Comparison of ENCODE assay signal across 8 cellular contexts in the genomic region with DNA sequence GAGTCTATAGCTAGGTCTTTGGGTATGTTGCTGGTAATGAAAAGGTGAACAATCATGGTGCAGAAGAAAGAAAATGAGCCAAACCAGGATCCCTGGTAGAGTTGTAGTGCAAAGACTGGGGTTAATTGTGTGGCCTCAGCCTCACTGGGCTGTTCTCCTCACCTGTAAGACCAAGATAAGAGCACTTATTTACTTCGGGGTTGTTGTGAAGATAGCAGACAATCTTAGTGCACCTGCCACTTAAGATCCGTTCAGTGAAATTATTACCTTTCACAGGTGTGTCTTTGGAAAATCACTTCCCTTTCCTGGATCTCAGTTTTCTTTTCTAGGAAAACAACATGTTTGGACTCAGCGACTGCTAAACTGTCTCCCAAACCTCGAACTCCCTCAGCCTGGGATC. TPM values are rescaled to one million over a fixed set of nuclear protein-coding genes. Genes with fewer than 3 reads are reported as not detected.
A peak's percentile ranks its signal among the peaks of the same experiment; 100 is the strongest.
DNase-seq lines count a peak whose midpoint lies in the region; ATAC-seq and TF ChIP-seq lines count a peak whose summit lies in the region.

No MANE protein-coding gene starts in this region.

- ATAC-seq in activated T-helper 17 cell treated with anti-CD3 and anti-CD28 coated beads, Interleukin-2, amount 50 U/mL, for 72 hours (replicated peaks) = no peak
- no peak for ATAC-seq in HG03439 (IDR thresholded peaks at IDR 0.05; ENCODE audit: unreplicated experiment)

- no peak for TF ChIP-seq POLR2A in suprapubic skin (IDR thresholded peaks at IDR 0.05)

- peaks cover 29% of the 10 kb centered on the region for H3K4me1 ChIP-seq in suprapubic skin

- H3K9me3 ChIP-seq in suprapubic skin = no peaks in the 10 kb centered on the region

- DNase-seq in T-helper 2 cell treated with Interferon-gamma antibody and Interleukin-4, amounts not matched to agents 5 μg/mL and 100 μg/mL, for 36 hours (ENCODE audit: low spot score) = no peak
- no peak for DNase-seq in T-helper 2 cell
- DNase-seq in kidney epithelial cell (ENCODE audit: low read depth) = no peak
- no peak for DNase-seq in suprapubic skin (ENCODE audit: low spot score in 2 of 2)
- no peak for DNase-seq in kidney glomerular epithelial cell (lab: John Stamatoyannopoulos, UW)
- DNase-seq in C1 segment of cervical spinal cord (lab: John Stamatoyannopoulos, UW) = no peak

- H3K27me3 ChIP-seq in kidney epithelial cell (ENCODE audit: control insufficient read depth, insufficient read depth, low read length) = no peaks in the 10 kb centered on the region
- no peaks in the 10 kb centered on the region for H3K27me3 ChIP-seq in suprapubic skin

- H3K9me3 Mint-ChIP-seq in T-helper 2 cell treated with Interferon-gamma antibody and Interleukin-4, amounts not matched to agents 5 μg/mL and 100 μg/mL, for 36 hours = no peaks in the 10 kb centered on the region
- H3K9me3 Mint-ChIP-seq in activated T-helper 17 cell treated with anti-CD3 and anti-CD28 coated beads, Interleukin-2, amount 50 U/mL, for 72 hours = no peaks in the 10 kb centered on the region

- no peaks in the 10 kb centered on the region for H3K27me3 Mint-ChIP-seq in T-helper 2 cell treated with Interferon-gamma antibody and Interleukin-4, amounts not matched to agents 5 μg/mL and 100 μg/mL, for 36 hours (ENCODE audit: low read depth)
- H3K27me3 Mint-ChIP-seq in activated T-helper 17 cell treated with anti-CD3 and anti-CD28 coated beads, Interleukin-2, amount 50 U/mL, for 72 hours = no peaks in the 10 kb centered on the region

- 31% methylated on average over 4 of the region's 4 CpGs for WGBS in suprapubic skin

- H3K4me3 ChIP-seq in kidney epithelial cell (ENCODE audit: low read depth, low read length) = peak overlapping the region; percentile 39
- peak overlapping the region; percentile 57 for H3K4me3 ChIP-seq in suprapubic skin

- no peaks in the 10 kb centered on the region for H3K36me3 ChIP-seq in kidney epithelial cell (ENCODE audit: control insufficient read depth, insufficient read depth, low read length)
- no peaks in the 10 kb centered on the region for H3K36me3 ChIP-seq in suprapubic skin

- no peaks in the 10 kb centered on the region for H3K36me3 Mint-ChIP-seq in T-helper 2 cell treated with Interferon-gamma antibody and Interleukin-4, amounts not matched to agents 5 μg/mL and 100 μg/mL, for 36 hours (ENCODE audit: low read depth)
- no peaks in the 10 kb centered on the region for H3K36me3 Mint-ChIP-seq in activated T-helper 17 cell treated with anti-CD3 and anti-CD28 coated beads, Interleukin-2, amount 50 U/mL, for 72 hours (ENCODE audit: low read depth)

- peak overlapping the region; percentile 95 for H3K27ac ChIP-seq in suprapubic skin

- peaks cover 28% of the 10 kb centered on the region for H3K4me1 Mint-ChIP-seq in T-helper 2 cell treated with Interferon-gamma antibody and Interleukin-4, amounts not matched to agents 5 μg/mL and 100 μg/mL, for 36 hours (ENCODE audit: low read depth)
- H3K4me1 Mint-ChIP-seq in activated T-helper 17 cell treated with anti-CD3 and anti-CD28 coated beads, Interleukin-2, amount 50 U/mL, for 72 hours = peaks cover 11% of the 10 kb centered on the region

- no peak for TF ChIP-seq EP300 in suprapubic skin (IDR thresholded peaks at IDR 0.05)

- H3K4me3 Mint-ChIP-seq in T-helper 2 cell treated with Interferon-gamma antibody and Interleukin-4, amounts not matched to agents 5 μg/mL and 100 μg/mL, for 36 hours = peak overlapping the region; percentile 13
- H3K4me3 Mint-ChIP-seq in activated T-helper 17 cell treated with anti-CD3 and anti-CD28 coated beads, Interleukin-2, amount 50 U/mL, for 72 hours = peak overlapping the region; percentile 95

- no peak for TF ChIP-seq CTCF in kidney epithelial cell (IDR thresholded peaks at IDR 0.05; ENCODE audit: insufficient read depth, low read length, poor library complexity, severe bottlenecking)
- TF ChIP-seq CTCF in suprapubic skin (IDR thresholded peaks at IDR 0.05) = no peak

- no peak overlapping the region for H3K27ac Mint-ChIP-seq in T-helper 2 cell treated with Interferon-gamma antibody and Interleukin-4, amounts not matched to agents 5 μg/mL and 100 μg/mL, for 36 hours
- peak overlapping the region; percentile 13 for H3K27ac Mint-ChIP-seq in activated T-helper 17 cell treated with anti-CD3 and anti-CD28 coated beads, Interleukin-2, amount 50 U/mL, for 72 hours

RNA-seq across cellular contexts. Expression of gene FGGY, which starts 1.3 kb away (rescaled TPM):
- 10 to 100 TPM in 1 of 2 donors, 1 to 10 TPM in 1; 8.1 to 16.4 TPM for total RNA-seq in activated T-helper 17 cell treated with anti-CD3 and anti-CD28 coated beads, Interleukin-2, amount 50 U/mL, for 72 hours
- total RNA-seq in kidney epithelial cell (8.6 and 16.0 TPM in 2 replicates), suprapubic skin (10 to 100 TPM; 12.4 to 17.5 (median 16.1) TPM)
